8 cellular contexts compared by ENCODE assay signal in the genomic region with DNA sequence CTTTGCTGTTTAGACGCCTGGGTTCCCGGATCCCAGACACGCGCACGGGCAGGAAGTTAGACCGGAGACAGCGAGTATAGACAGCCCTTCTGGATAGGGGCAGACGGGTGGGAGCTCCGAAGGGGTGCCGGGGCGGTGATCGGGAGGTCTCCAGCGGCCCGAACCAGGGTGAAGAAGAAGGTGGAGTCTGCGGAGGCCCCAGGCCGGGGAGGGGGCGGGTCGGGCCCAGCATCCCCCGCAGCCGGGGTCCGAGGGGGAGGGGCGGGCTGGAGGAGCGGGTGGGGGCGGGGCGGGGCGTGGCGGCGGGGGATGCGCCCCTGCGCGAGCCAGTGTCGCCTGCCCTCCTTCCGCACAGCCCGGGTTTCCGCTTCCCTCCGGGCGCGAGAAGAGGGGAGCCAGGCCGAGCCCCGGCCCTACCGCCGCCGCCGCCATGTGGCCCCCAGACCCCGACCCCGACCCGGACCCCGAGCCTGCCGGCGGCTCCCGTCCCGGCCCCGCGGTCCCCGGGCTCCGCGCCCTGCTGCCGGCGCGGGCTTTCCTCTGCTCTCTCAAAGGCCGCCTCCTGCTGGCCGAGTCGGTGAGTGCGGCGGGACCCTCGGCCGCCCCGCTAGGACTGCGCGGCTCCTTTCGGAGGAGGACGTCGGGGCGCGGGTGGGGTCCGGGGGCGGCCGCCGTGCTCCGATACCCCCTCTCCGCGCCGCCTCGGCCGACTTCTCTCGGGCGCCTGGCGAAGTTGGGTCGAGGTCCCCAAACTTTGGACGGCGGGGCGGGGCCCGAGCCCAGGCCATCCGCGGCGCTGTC. TPM values are rescaled to one million over a fixed set of nuclear protein-coding genes. Genes with fewer than 3 reads are reported as not detected.
DNase-seq lines count a peak whose midpoint lies in the region; ATAC-seq and TF ChIP-seq lines count a peak whose summit lies in the region.

A gene with protein sequence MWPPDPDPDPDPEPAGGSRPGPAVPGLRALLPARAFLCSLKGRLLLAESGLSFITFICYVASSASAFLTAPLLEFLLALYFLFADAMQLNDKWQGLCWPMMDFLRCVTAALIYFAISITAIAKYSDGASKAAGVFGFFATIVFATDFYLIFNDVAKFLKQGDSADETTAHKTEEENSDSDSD (plus strand): TSS at position 329 of the 801 bp plus-strand sequence. CDS start 102 bp downstream, at position 431.

- H3K79me2 ChIP-seq in GM23338 (replicated peaks; ENCODE audit: insufficient read depth), result 0 out of 2 replicates have a peak, but pooled peaks cover 4% of the 10 kb centered on the region

- H3K4me1 ChIP-seq in GM23338 (ENCODE audit: insufficient read depth), result peaks cover 15% of the 10 kb centered on the region

- H3K36me3 ChIP-seq in GM23338 (ENCODE audit: insufficient read depth), result no peaks in the 10 kb centered on the region

- H3K4me1 Mint-ChIP-seq in GM23338, result peaks cover 36% of the 10 kb centered on the region

- peak within 1 kb of the TSS; percentile 94 for H2AFZ ChIP-seq in GM23338

- H3K9me2 ChIP-seq in GM23338 (ENCODE audit: insufficient read depth), result no peaks in the 10 kb centered on the region

- H3K4me3 Mint-ChIP-seq in GM23338, result peak within 1 kb of the TSS; percentile 87

- peaks cover 12% of the 10 kb centered on the region; the same call in 1 of the 2 replicates for H4K20me1 ChIP-seq in GM23338 (replicated peaks; ENCODE audit: insufficient read depth)

- H3K4me3 ChIP-seq in GM23338, result peak within 1 kb of the TSS; percentile 83

- peak within 1 kb of the TSS; percentile 88 for H3K27ac Mint-ChIP-seq in GM23338

- H3K27ac ChIP-seq in GM23338 (ENCODE audit: low read depth) (peak within 1 kb of the TSS; percentile 89), layer of hippocampus (ENCODE audit: low read depth, low read length) (peak within 1 kb of the TSS; percentile 52)

- H3K9me3 Mint-ChIP-seq in GM23338, result peaks cover 10% of the 10 kb centered on the region

- peak; percentile 47 to 65 for TF ChIP-seq CTCF in GM23338 (conservative IDR thresholded peaks at IDR 0.05; ENCODE audit: low read depth in 2 of 2)

- ATAC-seq in GM23338 (peak; percentile 59), HG03378 (IDR thresholded peaks at IDR 0.05; ENCODE audit: unreplicated experiment) (no peak)

- H3K36me3 Mint-ChIP-seq in GM23338 (ENCODE audit: low read depth), result peaks cover 14% of the 10 kb centered on the region

- H3K27me3 ChIP-seq in GM23338 (ENCODE audit: insufficient read depth), result peaks cover 7% of the 10 kb centered on the region
- H3K27me3 ChIP-seq in layer of hippocampus (ENCODE audit: control insufficient read depth, insufficient read depth, low read length), result no peaks in the 10 kb centered on the region

- DNase-seq in ELF-1 (ENCODE audit: low read depth, low spot score), result peak; percentile 71
- DNase-seq in GM23338 (ENCODE audit: low spot score), result peak; percentile 84
- peak; percentile 58 for DNase-seq in NAMALWA (ENCODE audit: low spot score)
- peak; percentile 46 to 72 (median 63) for DNase-seq in activated CD4-positive, CD25-positive, alpha-beta regulatory T cell (lab: John Stamatoyannopoulos, UW)
- DNase-seq in cerebellar cortex (ENCODE audit: low spot score), result peak; percentile 56
- DNase-seq in stimulated activated CD4-positive, alpha-beta T cell treated with anti-CD3 and anti-CD28 coated beads, Interleukin-2, amount 100 ng/mL, for 48 hours, result peak; percentile 70 to 76

- no peaks in the 10 kb centered on the region; the same call in 1 of the 2 replicates for H3F3A ChIP-seq in GM23338 (replicated peaks; ENCODE audit: low read depth)

- H3K27me3 Mint-ChIP-seq in GM23338 (ENCODE audit: insufficient read depth, low read depth, poor library complexity), result peaks cover 18% of the 10 kb centered on the region

- H3K4me2 ChIP-seq in GM23338, result peak within 1 kb of the TSS; percentile 82

TF ChIP-seq in GM23338, 12 proteins besides CTCF, POLR2A, EP300 and RAD21:
- no peak for TF ChIP-seq EZH2 (IDR thresholded peaks at IDR 0.05; ENCODE audit: low read depth, unreplicated experiment)
- TF ChIP-seq CREB1 (CRISPR knock-in tag; IDR thresholded peaks at IDR 0.05; ENCODE audit: low read depth), result 0 out of 2 replicates have a peak, but pooled peaks have one; percentile 28
- no peak for TF ChIP-seq ZNF331 (CRISPR knock-in tag; IDR thresholded peaks at IDR 0.05; ENCODE audit: low read depth)
- no peak for TF ChIP-seq ZNF114 (CRISPR knock-in tag; IDR thresholded peaks at IDR 0.05)
- no peak for TF ChIP-seq STAT1 (IDR thresholded peaks at IDR 0.05; ENCODE audit: unreplicated experiment)
- TF ChIP-seq NANOG (IDR thresholded peaks at IDR 0.05; ENCODE audit: borderline replicate concordance), result no peak
- TF ChIP-seq POLR2AphosphoS5 (IDR thresholded peaks at IDR 0.05; ENCODE audit: low read depth), result no peak; the same call in 1 of the 2 replicates

RNA-seq across cellular contexts. Expression of the gene that starts here (rescaled TPM):
- 16.4 and 20.0 TPM in 2 replicates for total RNA-seq in GM23338 (2014; rRNA removed; shearing (Covaris generic))
- 16.6 and 17.5 TPM in 2 replicates for polyA plus RNA-seq in GM23338 (2016; fragmentation: Nextera tagmentation; extraction: Ambion mirVana)
